9 cellular contexts compared by ENCODE assay signal in the genomic region with DNA sequence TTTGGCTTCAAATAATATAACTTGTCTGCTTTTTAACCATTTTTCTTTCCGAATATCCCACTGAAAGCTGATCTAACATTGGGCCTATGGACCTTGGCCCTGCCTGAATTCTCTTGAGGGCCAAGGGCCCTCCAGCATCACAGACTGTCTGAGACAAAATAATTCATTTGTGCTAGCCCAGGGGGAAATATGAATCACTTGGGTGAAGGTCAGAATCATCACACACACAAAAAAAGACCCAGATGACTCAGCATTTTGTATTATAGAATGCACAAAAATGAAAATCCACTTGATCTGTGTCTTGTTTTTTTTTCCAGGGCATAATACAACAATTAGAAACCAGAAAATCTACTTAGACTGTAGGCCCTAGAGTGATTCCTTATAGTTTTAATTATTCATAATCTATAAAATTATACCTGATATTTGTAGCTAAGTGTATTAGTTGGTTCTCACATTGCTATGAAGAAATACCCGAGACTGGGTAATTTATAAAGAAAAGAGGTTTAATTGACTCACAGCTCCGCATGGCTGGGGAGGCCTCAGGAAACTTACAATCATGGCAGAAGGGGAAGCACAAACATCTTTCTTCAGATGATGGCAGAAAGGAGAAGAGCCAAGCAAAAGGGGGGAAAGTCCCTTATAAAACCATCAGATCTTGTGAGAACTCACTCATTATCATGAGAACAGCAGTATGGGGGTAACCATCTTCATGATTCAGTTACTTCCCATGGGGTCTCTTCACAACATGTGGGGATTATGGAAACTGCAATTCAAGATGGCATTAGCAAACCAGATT. TPM values are rescaled to one million over a fixed set of nuclear protein-coding genes. Genes with fewer than 3 reads are reported as not detected.
DNase-seq lines count a peak whose midpoint lies in the region; ATAC-seq and TF ChIP-seq lines count a peak whose summit lies in the region.
"Had no signal": no experiment of that assay in that cellular context is flagged by ENCODE, and none has a peak within 500 bp of the region (broad histone marks: within the 10 kb centered on the region; RNA-seq: fewer than 3 reads in every experiment).

No MANE protein-coding gene starts in this region.

- CTCF ChIA-PET in A673 (lab: Charles Lee), result no interaction called here
- CTCF ChIA-PET in WTC11 (lab: Charles Lee), result no interaction called here
- CTCF ChIA-PET in Calu3 (lab: Charles Lee), result no interaction called here

- H3K36me3 Mint-ChIP-seq in WTC11 (no peaks in the 10 kb centered on the region), immature natural killer cell (no peaks in the 10 kb centered on the region), Calu3 (ENCODE audit: insufficient read depth, unreplicated experiment) (no peaks in the 10 kb centered on the region)

- H3K27me3 Mint-ChIP-seq in WTC11 (ENCODE audit: low read depth) (no peaks in the 10 kb centered on the region), immature natural killer cell (ENCODE audit: low read depth in 3 of 3) (peaks cover 0 to 2% (median under 1%) of the 10 kb centered on the region in 3 donors), Calu3 (ENCODE audit: unreplicated experiment) (no peaks in the 10 kb centered on the region)

- H3K9me3 Mint-ChIP-seq in WTC11 (no peaks in the 10 kb centered on the region), immature natural killer cell (no peaks in the 10 kb centered on the region), Calu3 (ENCODE audit: low read depth, unreplicated experiment) (no peaks in the 10 kb centered on the region)

- no peak overlapping the region for H3K27ac ChIP-seq in A673 (ENCODE audit: low read depth, low read length, poor library complexity, severe bottlenecking)

- POLR2A ChIA-PET in A673 (lab: Charles Lee; ENCODE audit: low non-redundant PET), result no interaction called here
- POLR2A ChIA-PET in WTC11 (lab: Charles Lee), result no interaction called here

- H3K27me3 ChIP-seq in A673 (replicated peaks; ENCODE audit: insufficient read depth, low read depth, low read length, poor library complexity), result no peaks in the 10 kb centered on the region

- H3K27ac Mint-ChIP-seq in WTC11 (peak overlapping the region; percentile 57; the same call in 1 of the 2 replicates), immature natural killer cell (no peak overlapping the region), Calu3 (ENCODE audit: unreplicated experiment) (no peak overlapping the region)

- intact Hi-C loops in A673 (cut with micrococcal nuclease; ENCODE audit: unreplicated experiment), result no loop called here
- intact Hi-C loops in Calu3 (cut with micrococcal nuclease; ENCODE audit: unreplicated experiment), result no loop called here

- H3K4me3 ChIP-seq in A673 (ENCODE audit: low read depth, low read length, poor library complexity, severe bottlenecking), result no peak overlapping the region

- H3K9me3 ChIP-seq in A673 (ENCODE audit: low read depth, low read length, poor library complexity, severe bottlenecking), result no peaks in the 10 kb centered on the region

- DNase-seq in A673 (ENCODE audit: low spot score), result no peak
- DNase-seq in WTC11 (ENCODE audit: low spot score), result no peak
- peak; percentile 64 for DNase-seq in foreskin melanocyte
- DNase-seq in immature natural killer cell, result no peak
- DNase-seq in Calu3, result no peak
- DNase-seq in NCI-H1092 (lab: John Stamatoyannopoulos, UW), result no peak
- DNase-seq: NCI-H2029 had no signal

- BruUV-seq in A673 (replicated peaks; lab: Mats Ljungman, UMichigan) (TSS peak; percentile 61), Calu3 (replicated peaks; lab: Mats Ljungman, UMichigan) (no TSS peak)

- H3K4me1 Mint-ChIP-seq in WTC11 (peaks cover 28% of the 10 kb centered on the region), immature natural killer cell (no peaks in the 10 kb centered on the region), Calu3 (ENCODE audit: low read depth, unreplicated experiment) (peaks cover 6% of the 10 kb centered on the region)

- TF ChIP-seq CTCF in A673 (conservative IDR thresholded peaks at IDR 0.05; ENCODE audit: low read depth, low read length), result no peak
- TF ChIP-seq CTCF in WTC11 (IDR thresholded peaks at IDR 0.05), result no peak
- no peak for TF ChIP-seq CTCF in Calu3 (IDR thresholded peaks at IDR 0.05; ENCODE audit: unreplicated experiment)

- no peak overlapping the region for H3K4me3 Mint-ChIP-seq in WTC11
- no peak overlapping the region for H3K4me3 Mint-ChIP-seq in immature natural killer cell
- no peak overlapping the region for H3K4me3 Mint-ChIP-seq in Calu3 (ENCODE audit: low read depth, unreplicated experiment)

- peaks cover 15% of the 10 kb centered on the region for H3K4me1 ChIP-seq in A673 (ENCODE audit: insufficient read depth, low read length, poor library complexity, severe bottlenecking)

- H3K36me3 ChIP-seq in A673 (ENCODE audit: insufficient read depth, low read length, poor library complexity, severe bottlenecking), result no peaks in the 10 kb centered on the region

- ATAC-seq in GM21717 (IDR thresholded peaks at IDR 0.05; ENCODE audit: unreplicated experiment) (peak; percentile 72), WTC11 (no peak), GM18858 (IDR thresholded peaks at IDR 0.05; ENCODE audit: unreplicated experiment) (no peak)

TF ChIP-seq in WTC11, 78 proteins besides CTCF, POLR2A, EP300 and RAD21:
- TF ChIP-seq ATF1 (CRISPR knock-in tag; IDR thresholded peaks at IDR 0.05) (no peak), E2F1 (CRISPR knock-in tag; IDR thresholded peaks at IDR 0.05) (no peak), ZNF423 (CRISPR knock-in tag; IDR thresholded peaks at IDR 0.05) (0 out of 2 replicates have a peak, but pooled peaks have one; percentile 14), FOXK1 (CRISPR knock-in tag; IDR thresholded peaks at IDR 0.05) (no peak), KAT7 (CRISPR knock-in tag; IDR thresholded peaks at IDR 0.05; ENCODE audit: borderline replicate concordance) (no peak)
TF ChIP-seq in WTC11: peak in this region for 1.

RNA-seq across cellular contexts. Expression of gene RDX, which starts 15.6 kb away (rescaled TPM):
- total RNA-seq in A673 (2021) (381 and 395 TPM in 2 replicates), WTC11 (2021) (71.8 to 77.4 TPM (median 72.9 TPM) in 3 replicates), Calu3 (2022) (71.8 and 76.8 TPM in 2 replicates)
- 10 to 100 TPM; 13.0 to 28.5 (median 21.9) TPM for polyA plus RNA-seq in immature natural killer cell
